In genomic region chrX:101460669-101461068, GRCh38 we compare ENCODE assay signal across 29 cellular contexts. TPM values are rescaled to one million over a fixed set of nuclear protein-coding genes. Genes with fewer than 3 reads are reported as not detected.
DNase-seq lines count a peak whose midpoint lies in the region; ATAC-seq, FAIRE-seq and TF ChIP-seq lines count a peak whose summit lies in the region.
"Had no signal": no experiment of that assay in that cellular context is flagged by ENCODE, and none has a peak within 500 bp of the region (broad histone marks: within the 10 kb centered on the region; RNA-seq: fewer than 3 reads in every experiment).

No MANE protein-coding gene starts in this region.

- ATAC-seq in HG03108 (IDR thresholded peaks at IDR 0.05; ENCODE audit: unreplicated experiment) (no peak), heart right ventricle (no peak)
- ATAC-seq: activated naive CD8-positive, alpha-beta T cell treated with anti-CD3 and anti-CD28 coated beads, Interleukin-2, amount 50 U/mL, for 24 hours; left lobe of liver; stimulated activated naive CD8-positive, alpha-beta T cell treated with anti-CD3 and anti-CD28 coated beads, Interleukin-15, Interleukin-2, amounts not matched to agents 100 U/mL and 50 U/mL, for 24 hours; upper lobe of right lung had no signal

- H3K9me3 ChIP-seq in adipocyte (ENCODE audit: control insufficient read depth, low read length) (no peaks in the 10 kb centered on the region), heart right ventricle (no peaks in the 10 kb centered on the region)
- H3K9me3 ChIP-seq: right atrium auricular region, upper lobe of right lung had no signal

- no peak for TF ChIP-seq CTCF in heart right ventricle (IDR thresholded peaks at IDR 0.05)

- H3K27ac ChIP-seq in heart right ventricle, result no peak overlapping the region
- H3K27ac ChIP-seq: parathyroid adenoma, right atrium auricular region, upper lobe of right lung had no signal

- FAIRE-seq in G401.6 (lab: Jason Lieb, UNC), result peak; percentile 11
- FAIRE-seq: H1, islet of Langerhans had no signal

- H3K27me3 ChIP-seq in adipocyte (replicated peaks; ENCODE audit: control insufficient read depth, insufficient read depth, low read length), result no peaks in the 10 kb centered on the region
- peaks cover 0 to 6% (median 0%) of the 10 kb centered on the region in 7 donors for H3K27me3 ChIP-seq in heart right ventricle
- H3K27me3 ChIP-seq: right atrium auricular region, upper lobe of right lung had no signal

- no peak overlapping the region for H3K9ac ChIP-seq in adipocyte (ENCODE audit: low read length)
- H3K9ac ChIP-seq: parathyroid adenoma had no signal

- WGBS in heart right ventricle, 2 donors, result 82 to 84% methylated on average over 1 of the region's 1 CpG

- intact Hi-C loops in heart right ventricle (cut with DNase I), result no loop called here

- H3K4me3 ChIP-seq in adipocyte (ENCODE audit: low read length) (no peak overlapping the region), heart right ventricle (no peak overlapping the region)
- H3K4me3 ChIP-seq: right atrium auricular region, smooth muscle cell, upper lobe of right lung had no signal

- H3K4me1 ChIP-seq in adipocyte (ENCODE audit: control insufficient read depth, insufficient read depth, low read length) (no peaks in the 10 kb centered on the region), heart right ventricle (no peaks in the 10 kb centered on the region)
- H3K4me1 ChIP-seq: parathyroid adenoma, right atrium auricular region, upper lobe of right lung had no signal

- H3K36me3 ChIP-seq in adipocyte (ENCODE audit: control insufficient read depth, insufficient read depth, low read length, severe bottlenecking), result no peaks in the 10 kb centered on the region
- H3K36me3 ChIP-seq in heart right ventricle, result peaks cover 0 to 29% (median 0%) of the 10 kb centered on the region in 9 donors
- H3K36me3 ChIP-seq: right atrium auricular region, upper lobe of right lung had no signal

- DNase-seq in EH (ENCODE audit: low read depth) (peak; percentile 5), adipocyte (ENCODE audit: low read depth) (peak; percentile 8), fibroblast of gingiva (ENCODE audit: low read depth) (peak; percentile 1), GM19238 (ENCODE audit: insufficient read length, low spot score) (no peak), heart right ventricle (no peak)
- DNase-seq: activated CD4-positive, alpha-beta memory T cell treated with anti-CD3 and anti-CD28 coated beads, Interleukin-2, amount 10 ng/mL, durations not matched to agents 7 days and 5 days; activated CD4-positive, CD25-positive, alpha-beta regulatory T cell treated with anti-CD3 and anti-CD28 coated beads, Interleukin-2, amount 50 U/mL, for 72 hours; activated CD8-positive, alpha-beta memory T cell treated with anti-CD3 and anti-CD28 coated beads, Interleukin-2, amount 50 U/mL, for 4 hours; activated naive CD4-positive, alpha-beta T cell; activated naive CD8-positive, alpha-beta T cell treated with anti-CD3 and anti-CD28 coated beads, Interleukin-2, amount 50 U/mL, for 24 hours; C1 segment of cervical spinal cord; dermis blood vessel endothelial cell; DMS79 treated with DMSO at 0.1 percent for 48 hours; Kasumi-1; NCI-H1694; NCI-H2171 treated with DMSO at 0.1 percent for 48 hours; NCI-H510A; stimulated activated CD4-positive, alpha-beta T cell treated with anti-CD3 and anti-CD28 coated beads, Interleukin-1b, Interleukin-23, amount 100 ng/mL, for 48 hours; stimulated activated naive CD8-positive, alpha-beta T cell treated with anti-CD3 and anti-CD28 coated beads, Interleukin-15, Interleukin-2, amounts not matched to agents 100 U/mL and 50 U/mL, for 24 hours; T-helper 2 cell; upper lobe of right lung had no signal

RNA-seq across cellular contexts. Expression of gene ARMCX4, which starts 24.6 kb away (rescaled TPM):
- total RNA-seq in heart right ventricle, result 1 to 10 TPM; 3.5 to 8.8 (median 5.5) TPM
- polyA plus RNA-seq in heart right ventricle, result 10 to 100 TPM in 1 of 2 donors, 1 to 10 TPM in 1; 4.6 to 21.9 TPM

RNA-seq across cellular contexts. Expression of gene HNRNPH2, which starts 52.6 kb away (rescaled TPM):
- total RNA-seq in heart right ventricle, result 10 to 100 TPM; 49.2 to 74.9 (median 60.8) TPM
- 10 to 100 TPM; 30.7 to 50.0 TPM for polyA plus RNA-seq in heart right ventricle

RNA-seq across cellular contexts. Expression of gene GLA, which starts 52.9 kb away (rescaled TPM):
- total RNA-seq in heart right ventricle, result 10 to 100 TPM in 3 of 10 donors, 1 to 10 TPM in 7; 6.0 to 22.3 (median 8.6) TPM
- 10 to 100 TPM; 20.7 to 33.9 TPM for polyA plus RNA-seq in heart right ventricle

Comparison
In these comparisons a context has a peak if more than half of its experiments do, and no peak if none do; other contexts are left out.
1. DNase-seq: peak in EH (single experiment), adipocyte (single experiment) and fibroblast of gingiva (single experiment); none in GM19238 (single experiment) and heart right ventricle (0 of 2).